ENCODE assay signal across 28 cellular contexts in the genomic region with DNA sequence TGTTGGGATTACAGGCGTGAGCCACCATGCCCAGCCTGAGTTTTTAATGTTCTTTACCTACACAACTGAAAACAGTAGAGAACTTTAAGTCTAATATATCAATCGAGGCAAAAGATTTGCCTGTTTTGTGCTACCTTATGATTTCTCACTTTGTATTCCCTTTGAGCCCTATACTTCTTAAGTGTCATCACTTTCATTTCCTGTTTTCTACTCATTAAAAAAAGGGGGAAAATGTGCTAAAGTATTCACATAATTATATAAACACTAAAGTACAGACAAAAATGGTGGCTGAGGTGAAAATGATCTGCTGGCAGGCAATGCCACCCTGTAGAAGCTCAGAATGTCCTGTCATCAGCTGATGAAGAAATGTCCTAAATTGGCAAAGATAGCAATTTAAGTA.
"Had no signal": no experiment of that assay in that cellular context is flagged by ENCODE, and none has a peak within 500 bp of the region (broad histone marks: within the 10 kb centered on the region; RNA-seq: fewer than 3 reads in every experiment).

No MANE protein-coding gene starts in this region.

- H3K4me3 ChIP-seq: esophagus squamous epithelium, gastroesophageal sphincter, heart right ventricle, hepatocyte had no signal

- H3K27ac ChIP-seq: brain microvascular endothelial cell, epithelial cell of prostate, esophagus squamous epithelium, gastroesophageal sphincter, heart right ventricle, hepatocyte had no signal

- H3K9me3 ChIP-seq: esophagus squamous epithelium, gastroesophageal sphincter had no signal

- H3K36me3 ChIP-seq: brain microvascular endothelial cell had no signal

- H3K27me3 ChIP-seq: brain microvascular endothelial cell, esophagus squamous epithelium, gastroesophageal sphincter, heart right ventricle, hepatocyte had no signal

- H2AFZ ChIP-seq: hepatocyte had no signal

- DNase-seq: activated CD4-positive, alpha-beta T cell treated with anti-CD3 and anti-CD28 coated beads for 36 hours; activated CD4-positive, alpha-beta T cell treated with anti-CD3 and anti-CD28 coated beads, Interleukin-2, amount 10 ng/mL, durations not matched to agents 7 days and 5 days; activated CD4-positive, alpha-beta T cell treated with anti-CD3 and anti-CD28 coated beads, Interleukin-2, amount 50 U/mL, for 48 hours; activated CD4-positive, CD25-positive, alpha-beta regulatory T cell; activated CD4-positive, CD25-positive, alpha-beta regulatory T cell treated with anti-CD3 and anti-CD28 coated beads, Interleukin-2, amount 50 U/mL, for 72 hours; activated CD8-positive, alpha-beta memory T cell treated with anti-CD3 and anti-CD28 coated beads for 24 hours; activated CD8-positive, alpha-beta T cell treated with anti-CD3 and anti-CD28 coated beads for 36 hours; activated effector memory CD4-positive, alpha-beta T cell treated with Interleukin-2 at 50 U/mL for 16 hours; activated gamma-delta T cell treated with Interleukin-2 at 50 U/mL for 16 hours; activated naive CD4-positive, alpha-beta T cell treated with anti-CD3 and anti-CD28 coated beads, Interleukin-2, amount 50 U/mL, for 16 hours; activated naive CD4-positive, alpha-beta T cell treated with Interleukin-2 at 50 U/mL for 16 hours; activated T-cell treated with anti-CD3 and anti-CD28 coated beads, Interleukin-2, amount 50 U/mL, for 4 hours; amniotic stem cell; anterior cingulate cortex; brain microvascular endothelial cell; effector CD8-positive, alpha-beta T cell; esophagus squamous epithelium; foreskin melanocyte; heart right ventricle; T-helper 2 cell had no signal

- ATAC-seq: activated CD4-positive, alpha-beta T cell treated with anti-CD3 and anti-CD28 coated beads for 36 hours; activated CD8-positive, alpha-beta T cell treated with anti-CD3 and anti-CD28 coated beads for 36 hours; activated T-cell treated with anti-CD3 and anti-CD28 coated beads, Interleukin-2, amount 50 U/mL, for 4 hours; activated T-helper 17 cell treated with anti-CD3 and anti-CD28 coated beads, Interleukin-2, amount 50 U/mL, for 72 hours; gastroesophageal sphincter; heart right ventricle had no signal

- FAIRE-seq: astrocyte, bronchial epithelial cell, endometrium, endothelial cell of umbilical vein had no signal

- H3K4me1 ChIP-seq: esophagus squamous epithelium, gastroesophageal sphincter, heart right ventricle had no signal

- H3K79me2 ChIP-seq: hepatocyte had no signal

- H3K4me2 ChIP-seq: hepatocyte had no signal
